Comparison of ENCODE assay signal across 23 cellular contexts in the genomic region with DNA sequence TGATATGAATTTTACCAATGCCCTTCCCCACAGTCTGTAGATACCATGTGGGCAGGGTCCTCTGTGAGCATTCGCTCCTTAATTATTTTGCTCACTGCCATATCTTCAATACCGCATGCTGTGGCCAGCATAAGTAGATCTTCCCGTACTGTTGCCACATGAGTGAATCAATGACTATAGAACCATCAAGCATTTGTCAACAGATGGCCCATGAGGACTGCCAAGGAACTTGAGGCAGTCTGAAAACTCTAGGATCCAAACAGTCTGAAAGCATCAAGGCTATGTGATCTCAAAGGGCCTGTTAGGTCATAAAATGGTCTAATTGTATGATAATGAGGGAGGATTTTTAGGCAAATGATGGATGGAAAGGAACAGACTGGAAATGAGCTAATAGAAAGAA.
DNase-seq lines count a peak whose midpoint lies in the region; ATAC-seq lines count a peak whose summit lies in the region.
"Had no signal": no experiment of that assay in that cellular context is flagged by ENCODE, and none has a peak within 500 bp of the region (broad histone marks: within the 10 kb centered on the region; RNA-seq: fewer than 3 reads in every experiment).

No MANE protein-coding gene starts in this region.

- H3K27ac Mint-ChIP-seq in memory B cell: peak overlapping the region; percentile 15

- H3K4me1 Mint-ChIP-seq in memory B cell: peaks cover 11% of the 10 kb centered on the region

- DNase-seq in NCI-H1092 treated with DMSO at 0.1 percent for 48 hours (lab: John Stamatoyannopoulos, UW) (peak; percentile 61), NCI-H1092 (lab: John Stamatoyannopoulos, UW) (no peak), NCI-H1694 (lab: John Stamatoyannopoulos, UW) (peak; percentile 15), NCI-H526 treated with DMSO at 0.1 percent for 48 hours (lab: John Stamatoyannopoulos, UW) (peak; percentile 24), memory B cell (ENCODE audit: low spot score in 2 of 2) (no peak), hippocampal formation (lab: John Stamatoyannopoulos, UW) (no peak)
- no peak for DNase-seq in effector CD8-positive, alpha-beta T cell (lab: John Stamatoyannopoulos, UW)
- DNase-seq: 8988T; ACHN; CD4-positive, CD25-positive, alpha-beta regulatory T cell; DMS79; EL; GF-D8; HCEC 1CT; Karpas-422; NCI-H1105 treated with DMSO at 0.1 percent for 48 hours; NCI-H2081; NCI-H345; NCI-H69; Right ventricle myocardium superior; RPMI8226 had no signal

- no peak overlapping the region for H3K4me3 Mint-ChIP-seq in memory B cell

- H3K27me3 Mint-ChIP-seq in memory B cell: no peaks in the 10 kb centered on the region

- ATAC-seq in memory B cell (ENCODE audit: low read depth) (no peak), HG03432 (IDR thresholded peaks at IDR 0.05; ENCODE audit: unreplicated experiment) (no peak)
- ATAC-seq: HepG2 had no signal

- no peaks in the 10 kb centered on the region for H3K36me3 Mint-ChIP-seq in memory B cell
- H3K36me3 Mint-ChIP-seq: CD4-positive, CD25-positive, alpha-beta regulatory T cell had no signal

- H3K9me3 Mint-ChIP-seq in memory B cell: no peaks in the 10 kb centered on the region

Comparison
In these comparisons a context has a peak if more than half of its experiments do, and no peak if none do; other contexts are left out.
1. DNase-seq: peak in NCI-H1092 treated with DMSO at 0.1 percent for 48 hours (single experiment), NCI-H1694 (single experiment) and NCI-H526 treated with DMSO at 0.1 percent for 48 hours (single experiment); none in NCI-H1092 (single experiment), memory B cell (0 of 2), hippocampal formation (0 of 2) and effector CD8-positive, alpha-beta T cell (single experiment).